In the genomic region with DNA sequence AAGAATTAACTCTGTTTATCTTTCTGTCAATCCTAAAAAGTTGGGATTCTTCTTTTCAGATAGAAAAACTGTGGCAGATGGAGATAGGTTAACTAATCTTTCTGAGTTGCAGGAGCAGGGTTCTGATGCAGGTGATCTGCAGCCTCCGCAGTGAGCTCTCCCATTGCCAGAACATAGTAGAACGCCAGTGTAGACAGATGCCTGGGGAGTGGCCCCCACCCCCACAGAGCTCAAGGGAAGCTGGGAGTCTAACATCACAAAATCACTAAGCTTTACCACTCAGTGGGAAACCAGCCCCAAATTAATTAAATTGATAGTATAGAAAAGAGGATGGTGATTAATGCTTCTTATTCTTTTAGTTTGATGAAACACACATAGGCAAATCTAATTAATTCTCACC, we compare ENCODE assay signal across 27 cellular contexts.
"Had no signal": no experiment of that assay in that cellular context is flagged by ENCODE, and none has a peak within 500 bp of the region (broad histone marks: within the 10 kb centered on the region; RNA-seq: fewer than 3 reads in every experiment).

No MANE protein-coding gene starts in this region.

- H3K9me3 ChIP-seq: lower lobe of right lung, neutrophil, psoas muscle, right atrium auricular region, right lobe of liver, uterus had no signal

- H3K36me3 ChIP-seq: left lung, lower lobe of right lung, neutrophil, right atrium auricular region, right lobe of liver, tibial nerve, uterus had no signal

- FAIRE-seq: islet of Langerhans, kidney had no signal

- ATAC-seq: left colon; left lung; lower lobe of right lung; naive thymus-derived CD8-positive, alpha-beta T cell; psoas muscle; right lobe of liver; stimulated activated memory B cell treated with anti-CD40 and anti-IgM and Interleukin-4, amounts not matched to agents 10 μg/mL and 1 μg/mL and 100 μg/mL, for 72 hours; stimulated activated naive CD8-positive, alpha-beta T cell treated with anti-CD3 and anti-CD28 coated beads, Interleukin-15, amount 100 ng/mL, for 72 hours had no signal

- DNase-seq: hypothalamus; immature natural killer cell; kidney; left colon; left lung; lower lobe of right lung; mammary epithelial cell; mesenchymal stem cell; naive thymus-derived CD8-positive, alpha-beta T cell; occipital lobe; psoas muscle; right lobe of liver; stimulated activated CD4-positive, alpha-beta T cell treated with anti-CD3 and anti-CD28 coated beads, Interleukin-1b, Interleukin-23, amount 100 ng/mL, for 48 hours; stimulated activated CD4-positive, alpha-beta T cell treated with anti-CD3 and anti-CD28 coated beads, Interleukin-2, amount 100 ng/mL, for 48 hours; stimulated activated CD4-positive, alpha-beta T cell treated with anti-CD3 and anti-CD28 coated beads, Interleukin-4, amount 100 ng/mL, for 4 hours; stimulated activated CD8-positive, alpha-beta memory T cell treated with anti-CD3 and anti-CD28 coated beads, Interleukin-4, amount 100 ng/mL, for 48 hours; stimulated activated naive CD4-positive, alpha-beta T cell treated with Interleukin-2 at 50 U/mL for 16 hours; stimulated activated naive CD8-positive, alpha-beta T cell treated with anti-CD3 and anti-CD28 coated beads, Interleukin-15, amount 100 ng/mL, for 72 hours; substantia nigra; uterus had no signal

- H3K27me3 ChIP-seq: left lung, neutrophil, right atrium auricular region, right lobe of liver, tibial nerve, uterus had no signal

- H3K27ac ChIP-seq: left lung, lower lobe of right lung, neutrophil, parathyroid adenoma, psoas muscle, right atrium auricular region, right lobe of liver, tibial nerve, uterus had no signal

- H3K4me1 ChIP-seq: left lung, lower lobe of right lung, parathyroid adenoma, psoas muscle, right atrium auricular region, right lobe of liver, tibial nerve, uterus had no signal

- H3K4me3 ChIP-seq: left lung, lower lobe of right lung, psoas muscle, right atrium auricular region, right lobe of liver, smooth muscle cell, tibial nerve, uterus had no signal
